ENCODE assay signal across 8 cellular contexts in the genomic region with DNA sequence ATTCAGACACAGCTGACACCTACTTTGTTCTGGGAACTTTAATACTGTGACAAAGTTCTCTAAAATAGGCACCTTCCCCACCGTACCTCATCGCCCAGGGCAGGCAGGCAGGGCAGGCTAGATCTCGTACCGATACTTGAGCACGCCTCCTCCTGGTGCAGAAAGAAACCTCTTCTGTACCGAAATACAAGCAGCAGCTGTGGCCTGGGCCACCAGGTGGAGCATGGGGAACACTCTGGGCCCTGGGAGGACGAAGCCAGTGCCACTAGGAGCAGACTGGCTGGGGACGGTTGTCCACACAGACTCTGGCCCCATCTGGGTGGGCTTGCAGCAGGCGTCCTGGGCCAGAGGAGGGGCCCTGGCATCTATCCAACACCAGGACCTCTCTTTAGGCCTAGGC. TPM values are rescaled to one million over a fixed set of nuclear protein-coding genes. Genes with fewer than 3 reads are reported as not detected.
DNase-seq lines count a peak whose midpoint lies in the region; TF ChIP-seq lines count a peak whose summit lies in the region.

No MANE protein-coding gene starts in this region.

- DNase-seq in ACHN (peak; percentile 65), G401 (ENCODE audit: low spot score) (peak; percentile 82), NCI-H82 treated with DMSO at 0.1 percent for 48 hours (lab: John Stamatoyannopoulos, UW; ENCODE audit: unreplicated experiment) (peak; percentile 23), hepatic stellate cell (ENCODE audit: low spot score) (peak; percentile 61), testis (peak; percentile 81), NCI-H226 (no peak), GOT3 (lab: John Stamatoyannopoulos, UW) (no peak)
- DNase-seq in activated naive CD4-positive, alpha-beta T cell treated with anti-CD3 and anti-CD28 coated beads, Interleukin-2, amount 50 U/mL, for 16 hours, result peak; percentile 21

- in situ Hi-C loops in ACHN (cut with HindIII; ENCODE audit: low pct_ligation_motif_present, low pct_unique_long_range_greater_than_20kb, low sequenced_read_pairs) (no loop called here), G401 (cut with HindIII; ENCODE audit: low sequenced_read_pairs) (no loop called here)

- no peaks in the 10 kb centered on the region for H3K27me3 ChIP-seq in testis

- H3K4me3 ChIP-seq in testis, result no peak overlapping the region

- no peak for TF ChIP-seq POLR2A in testis (IDR thresholded peaks at IDR 0.05)

- peaks cover 27% of the 10 kb centered on the region for H3K4me1 ChIP-seq in testis

- peak; percentile 39 to 68 (median 60) for TF ChIP-seq CTCF in testis (IDR thresholded peaks at IDR 0.05)

- intact Hi-C loops in testis (cut with DNase I; ENCODE audit: low total_unique reads), result no loop called here

- H3K9me3 ChIP-seq in testis, result no peaks in the 10 kb centered on the region

- H3K27ac ChIP-seq in testis, result no peak overlapping the region

- H3K36me3 ChIP-seq in testis (ENCODE audit: low read depth, missing control alignments), result no peaks in the 10 kb centered on the region

- WGBS in testis, 2 donors, result 71% methylated on average over 9 of the region's 9 CpGs; no CpG with 5 or more reads in 1 of the 2 donors

RNA-seq across cellular contexts. Expression of a gene that starts 12.8 kb away (rescaled TPM):
- total RNA-seq in G401 (2014; rRNA removed; shearing (Covaris generic)), result 21.8 and 46.8 TPM in 2 replicates
- total RNA-seq in testis, result 10 to 100 TPM; 44.4 to 45.7 TPM
- 82.2 TPM for polyA plus RNA-seq in testis (ENCODE audit: insufficient read depth, low read depth, low replicate concordance)

RNA-seq across cellular contexts. Expression of a gene that starts 16.1 kb away (rescaled TPM):
- 10.6 and 11.2 TPM in 2 replicates for total RNA-seq in G401 (2014; rRNA removed; shearing (Covaris generic))
- total RNA-seq in testis, result 10 to 100 TPM; 76.5 to 87.0 TPM
- polyA plus RNA-seq in testis (ENCODE audit: insufficient read depth, low read depth, low replicate concordance), result 50.1 TPM

RNA-seq across cellular contexts. Expression of a gene that starts 32.6 kb away (rescaled TPM):
- total RNA-seq in G401 (2014; rRNA removed; shearing (Covaris generic)), result 33.8 and 35.3 TPM in 2 replicates
- total RNA-seq in testis, result 10 to 100 TPM; 23.3 to 24.6 TPM
- 38.9 TPM for polyA plus RNA-seq in testis (ENCODE audit: insufficient read depth, low read depth, low replicate concordance)

RNA-seq across cellular contexts. Expression of a gene that starts 44.0 kb away (rescaled TPM):
- 22.8 and 33.0 TPM in 2 replicates for total RNA-seq in G401 (2014; rRNA removed; shearing (Covaris generic))
- total RNA-seq in testis, result 10 to 100 TPM; 45.3 to 62.6 TPM
- 103 TPM for polyA plus RNA-seq in testis (ENCODE audit: insufficient read depth, low read depth, low replicate concordance)

RNA-seq across cellular contexts. Expression of a gene that starts 44.2 kb away (rescaled TPM):
- total RNA-seq in G401 (2014; rRNA removed; shearing (Covaris generic)), result 647 and 807 TPM in 2 replicates
- 100 to 1,000 TPM; 290 to 317 TPM for total RNA-seq in testis
- 621 TPM for polyA plus RNA-seq in testis (ENCODE audit: insufficient read depth, low read depth, low replicate concordance)

Comparison
In these comparisons a context has a peak if more than half of its experiments do, and no peak if none do; other contexts are left out.
1. DNase-seq: peak in ACHN (single experiment), G401 (single experiment), NCI-H82 treated with DMSO at 0.1 percent for 48 hours (single experiment), activated naive CD4-positive, alpha-beta T cell treated with anti-CD3 and anti-CD28 coated beads, Interleukin-2, amount 50 U/mL, for 16 hours (single experiment), hepatic stellate cell (single experiment) and testis (single experiment); none in NCI-H226 (single experiment) and GOT3 (single experiment).